33 cellular contexts compared by ENCODE assay signal in the genomic region with DNA sequence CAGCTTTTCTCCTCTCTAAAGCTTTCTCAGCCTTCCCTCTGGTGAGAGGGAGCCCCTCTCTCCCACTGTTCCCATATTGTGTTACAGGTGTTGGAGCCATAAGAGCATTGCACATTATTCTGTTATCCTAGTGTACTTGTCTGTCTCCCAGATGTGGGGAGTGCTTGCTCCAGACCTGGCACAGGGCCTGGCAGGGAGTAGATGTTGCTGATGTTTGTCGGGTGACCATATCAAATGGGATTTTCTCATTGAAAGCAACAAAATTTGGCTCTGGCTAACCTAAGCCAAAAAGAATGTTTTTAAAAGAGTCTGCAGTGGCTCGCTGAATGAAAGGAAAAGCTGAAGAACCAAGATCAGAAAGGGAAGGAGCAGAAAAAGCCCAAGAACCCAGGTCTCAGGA. TPM values are rescaled to one million over a fixed set of nuclear protein-coding genes. Genes with fewer than 3 reads are reported as not detected.
"Had no signal": no experiment of that assay in that cellular context is flagged by ENCODE, and none has a peak within 500 bp of the region (broad histone marks: within the 10 kb centered on the region; RNA-seq: fewer than 3 reads in every experiment).

No MANE protein-coding gene starts in this region.

- H3K4me3 Mint-ChIP-seq: activated CD4-positive, alpha-beta memory T cell treated with anti-CD3 and anti-CD28 coated beads for 36 hours; activated CD4-positive, alpha-beta T cell treated with anti-CD3 and anti-CD28 coated beads for 36 hours; activated CD4-positive, alpha-beta T cell treated with anti-CD3 and anti-CD28 coated beads, Interleukin-2, amount 10 ng/mL, durations not matched to agents 24 days and 14 days; activated CD8-positive, alpha-beta T cell treated with anti-CD3 and anti-CD28 coated beads, Interleukin-2, amount 10 ng/mL, durations not matched to agents 7 days and 5 days; activated naive CD8-positive, alpha-beta T cell; activated T-cell treated with anti-CD3 and anti-CD28 coated beads, Interleukin-2, amount 50 U/mL, for 4 hours; activated T-helper 17 cell treated with anti-CD3 and anti-CD28 coated beads, Interleukin-2, amount 50 U/mL, for 72 hours; effector memory CD8-positive, alpha-beta T cell; T-helper 17 cell; T-helper 2 cell treated with Interferon-gamma antibody and Interleukin-4, amounts not matched to agents 5 μg/mL and 100 μg/mL, for 36 hours had no signal

- H3K27me3 ChIP-seq: adrenal gland, body of pancreas, esophagus muscularis mucosa, foreskin keratinocyte, gastrocnemius medialis, heart left ventricle had no signal

- H3K27me3 Mint-ChIP-seq: activated CD4-positive, alpha-beta memory T cell treated with anti-CD3 and anti-CD28 coated beads for 36 hours; activated CD4-positive, alpha-beta T cell treated with anti-CD3 and anti-CD28 coated beads for 36 hours; activated CD4-positive, alpha-beta T cell treated with anti-CD3 and anti-CD28 coated beads, Interleukin-2, amount 10 ng/mL, durations not matched to agents 24 days and 14 days; activated naive CD8-positive, alpha-beta T cell; activated T-helper 17 cell treated with anti-CD3 and anti-CD28 coated beads, Interleukin-2, amount 50 U/mL, for 72 hours; effector memory CD8-positive, alpha-beta T cell; T-helper 17 cell had no signal

- H3K27ac ChIP-seq: adrenal gland, body of pancreas, esophagus muscularis mucosa, foreskin keratinocyte, gastrocnemius medialis, heart left ventricle had no signal

- H3K4me3 ChIP-seq: adrenal gland, body of pancreas, esophagus muscularis mucosa, gastrocnemius medialis, heart left ventricle had no signal

- H3K4me1 Mint-ChIP-seq: activated CD4-positive, alpha-beta T cell treated with anti-CD3 and anti-CD28 coated beads for 36 hours; activated CD4-positive, alpha-beta T cell treated with anti-CD3 and anti-CD28 coated beads, Interleukin-2, amount 10 ng/mL, durations not matched to agents 24 days and 14 days; activated T-helper 17 cell treated with anti-CD3 and anti-CD28 coated beads, Interleukin-2, amount 50 U/mL, for 72 hours had no signal

- H3K4me1 ChIP-seq: adrenal gland, body of pancreas had no signal

- H3K27ac Mint-ChIP-seq: activated CD4-positive, alpha-beta memory T cell treated with anti-CD3 and anti-CD28 coated beads for 36 hours; activated CD4-positive, alpha-beta T cell treated with anti-CD3 and anti-CD28 coated beads for 36 hours; activated CD4-positive, alpha-beta T cell treated with anti-CD3 and anti-CD28 coated beads, Interleukin-2, amount 10 ng/mL, durations not matched to agents 24 days and 14 days; activated CD8-positive, alpha-beta T cell treated with anti-CD3 and anti-CD28 coated beads, Interleukin-2, amount 10 ng/mL, durations not matched to agents 7 days and 5 days; activated naive CD8-positive, alpha-beta T cell; activated T-helper 17 cell treated with anti-CD3 and anti-CD28 coated beads, Interleukin-2, amount 50 U/mL, for 72 hours; effector memory CD8-positive, alpha-beta T cell; T-helper 17 cell; T-helper 2 cell treated with Interferon-gamma antibody and Interleukin-4, amounts not matched to agents 5 μg/mL and 100 μg/mL, for 36 hours had no signal

- H3K9me3 ChIP-seq: adrenal gland, body of pancreas, esophagus muscularis mucosa, gastrocnemius medialis, heart left ventricle had no signal

- H3K9me3 Mint-ChIP-seq: activated CD4-positive, alpha-beta memory T cell treated with anti-CD3 and anti-CD28 coated beads for 36 hours; activated CD4-positive, alpha-beta T cell treated with anti-CD3 and anti-CD28 coated beads, Interleukin-2, amount 10 ng/mL, durations not matched to agents 24 days and 14 days; activated T-cell treated with anti-CD3 and anti-CD28 coated beads, Interleukin-2, amount 50 U/mL, for 4 hours; activated T-helper 17 cell treated with anti-CD3 and anti-CD28 coated beads, Interleukin-2, amount 50 U/mL, for 72 hours; effector memory CD8-positive, alpha-beta T cell; T-helper 2 cell treated with Interferon-gamma antibody and Interleukin-4, amounts not matched to agents 5 μg/mL and 100 μg/mL, for 36 hours had no signal

- DNase-seq: activated CD4-positive, alpha-beta memory T cell treated with anti-CD3 and anti-CD28 coated beads for 36 hours; activated CD4-positive, alpha-beta T cell treated with anti-CD3 and anti-CD28 coated beads for 36 hours; activated CD4-positive, alpha-beta T cell treated with anti-CD3 and anti-CD28 coated beads, Interleukin-2, amount 10 ng/mL, durations not matched to agents 24 days and 14 days; activated CD4-positive, CD25-positive, alpha-beta regulatory T cell; activated CD4-positive, CD25-positive, alpha-beta regulatory T cell treated with anti-CD3 and anti-CD28 coated beads, Interleukin-2, amount 50 U/mL, for 72 hours; activated CD8-positive, alpha-beta T cell treated with anti-CD3 and anti-CD28 coated beads, Interleukin-2, amount 10 ng/mL, durations not matched to agents 7 days and 5 days; activated effector memory CD4-positive, alpha-beta T cell treated with Interleukin-2 at 50 U/mL for 16 hours; activated gamma-delta T cell treated with Interleukin-2 at 50 U/mL for 16 hours; activated naive CD4-positive, alpha-beta T cell treated with anti-CD3 and anti-CD28 coated beads, Interleukin-2, amount 50 U/mL, for 16 hours; activated naive CD4-positive, alpha-beta T cell treated with Interleukin-2 at 50 U/mL for 16 hours; activated T-cell treated with anti-CD3 and anti-CD28 coated beads, Interleukin-2, amount 50 U/mL, for 4 hours; adrenal gland; amygdala; aorta; body of pancreas; caudate nucleus; cortex of kidney; dermis blood vessel endothelial cell; effector CD4-positive, alpha-beta T cell; effector memory CD8-positive, alpha-beta T cell; erythroblast; foreskin keratinocyte; gastrocnemius medialis; glutamatergic neuron; heart left ventricle; SW 1271; T-helper 1 cell; T-helper 17 cell; T1000 had no signal

RNA-seq across cellular contexts. Expression of a gene that starts 41.1 kb away (rescaled TPM):
- total RNA-seq: dermis blood vessel endothelial cell had no signal
